Comparison of ENCODE assay signal across 8 cellular contexts in genomic region chr9:128371622-128372117, GRCh38. TPM values are rescaled to one million over a fixed set of nuclear protein-coding genes. Genes with fewer than 3 reads are reported as not detected.
DNase-seq lines count a peak whose midpoint lies in the region; ATAC-seq and TF ChIP-seq lines count a peak whose summit lies in the region.

No MANE protein-coding gene starts in this region.

- BruUV-seq in mammary epithelial cell (replicated peaks; lab: Mats Ljungman, UMichigan) = TSS peak; percentile 69

- peak overlapping the region; percentile 89 for H3K4me3 Mint-ChIP-seq in mesothelial cell of epicardium

- dilution Hi-C loops in mammary epithelial cell (cut with HindIII; ENCODE audit: low sequenced_read_pairs) = no loop called here

- WGBS in mammary epithelial cell (ENCODE audit: low coverage, missing lambda C conversion rate) = 0% methylated on average over 5 of the region's 10 CpGs

- peak overlapping the region; percentile 65 for H3K27ac ChIP-seq in 22Rv1
- H3K27ac ChIP-seq in HUES6 (ENCODE audit: low read depth, low read length) = peak overlapping the region; percentile 37; the same call in 1 of the 2 replicates
- H3K27ac ChIP-seq in mammary epithelial cell (ENCODE audit: insufficient read depth, low read depth, low read length) = peak overlapping the region; percentile 74

- peak overlapping the region; percentile 99 for H3K27ac Mint-ChIP-seq in mesothelial cell of epicardium

- CTCF ChIA-PET in mammary epithelial cell (lab: Charles Lee; ENCODE audit: low non-redundant PET) = interaction anchor here (0.6 to 1.2 kb wide), 4 partner anchors 10 to 117 kb away, joined by 4 to 19 read pairs (median 5); no protein-coding TSS in a partner anchor

- H3K9ac ChIP-seq in HUES6 (ENCODE audit: low read length) (peak overlapping the region; percentile 93), mammary epithelial cell (ENCODE audit: insufficient read depth, low read length) (peak overlapping the region; percentile 87)

- H3K27me3 ChIP-seq in HUES6 (ENCODE audit: control insufficient read depth, insufficient read depth, low read length) = peaks cover 12% of the 10 kb centered on the region
- H3K27me3 ChIP-seq in mammary epithelial cell (ENCODE audit: insufficient read depth, low read length) = no peaks in the 10 kb centered on the region

- H3K4me1 ChIP-seq in HUES6 (ENCODE audit: control insufficient read depth, insufficient read depth, low read length) (peaks cover 9% of the 10 kb centered on the region), mammary epithelial cell (ENCODE audit: insufficient read depth, low read length) (peaks cover 15% of the 10 kb centered on the region)

- in situ Hi-C loops in mammary epithelial cell (cut with MboI; ENCODE audit: low sequenced_read_pairs in 2 of 2) = no loop called here

- H3K4me3 ChIP-seq in HUES6 (ENCODE audit: low read depth, low read length) (peak overlapping the region; percentile 99), mammary epithelial cell (replicated peaks in 1 of 3; ENCODE audit: insufficient read depth in 1 of 3, low read depth in 2 of 3, low read length in 3 of 3) (peak overlapping the region; percentile 86 to 94 (median 92))

- H3K27me3 Mint-ChIP-seq in mesothelial cell of epicardium (ENCODE audit: low read depth) = no peaks in the 10 kb centered on the region

- H3K9me3 Mint-ChIP-seq in mesothelial cell of epicardium = no peaks in the 10 kb centered on the region

- peak overlapping the region; percentile 88 for H3K4me2 ChIP-seq in mammary epithelial cell (ENCODE audit: insufficient read depth, low read depth, low read length)

- no peak for TF ChIP-seq CTCF in 22Rv1 (IDR thresholded peaks at IDR 0.05)
- TF ChIP-seq CTCF in mammary epithelial cell (conservative IDR thresholded peaks at IDR 0.05 in 1 of 2, IDR thresholded peaks at IDR 0.05 in 1 of 2; ENCODE audit: extremely low read depth in 1 of 2, insufficient read depth in 1 of 2, low read depth in 1 of 2, low read length in 2 of 2) = no peak
- no peak for TF ChIP-seq CTCF in mesothelial cell of epicardium (IDR thresholded peaks at IDR 0.05; ENCODE audit: unreplicated experiment)

- DNase-seq in mammary epithelial cell (no peak), mesothelial cell of epicardium (ENCODE audit: low spot score in 2 of 2, unreplicated experiment in 2 of 2) (no peak), NCI-H446 treated with DMSO at 0.1 percent for 48 hours (lab: John Stamatoyannopoulos, UW) (no peak), SW480 (ENCODE audit: low spot score) (no peak)

- H3K9me3 ChIP-seq in HUES6 (ENCODE audit: control insufficient read depth, insufficient read depth, low read depth, low read length) (no peaks in the 10 kb centered on the region), mammary epithelial cell (replicated peaks; ENCODE audit: insufficient read depth, low read length) (no peaks in the 10 kb centered on the region)

- no peaks in the 10 kb centered on the region for H4K20me1 ChIP-seq in mammary epithelial cell (ENCODE audit: insufficient read depth, low read length)

- intact Hi-C loops in mammary epithelial cell (cut with micrococcal nuclease) = loop anchor here (2.0 kb wide), 4 partner anchors 25 to 131 kb away; partner anchors contain the start of gene SLC27A4

- H3K4me1 Mint-ChIP-seq in mesothelial cell of epicardium = peaks cover 30% of the 10 kb centered on the region

- H3K36me3 Mint-ChIP-seq in mesothelial cell of epicardium = no peaks in the 10 kb centered on the region

- H3K79me2 ChIP-seq in mammary epithelial cell (ENCODE audit: insufficient read depth, low read length) = peaks cover 47% of the 10 kb centered on the region

- H2AFZ ChIP-seq in mammary epithelial cell (ENCODE audit: low read depth, low read length) = peak overlapping the region; percentile 93

- 0 out of 2 replicates have a peak, but pooled peaks cover 6% of the 10 kb centered on the region for H3K36me3 ChIP-seq in HUES6 (ENCODE audit: control insufficient read depth, insufficient read depth, low read length)
- peaks cover 2% of the 10 kb centered on the region for H3K36me3 ChIP-seq in mammary epithelial cell (ENCODE audit: insufficient read depth, low read length)

- ATAC-seq in GM21825 (IDR thresholded peaks at IDR 0.05; ENCODE audit: unreplicated experiment) (no peak), GM21390 (IDR thresholded peaks at IDR 0.05; ENCODE audit: unreplicated experiment) (no peak)

RNA-seq across cellular contexts. Expression of gene URM1, which starts 0.5 kb away (rescaled TPM):
- total RNA-seq in mammary epithelial cell (10 to 100 TPM; 24.5 to 53.7 TPM), mesothelial cell of epicardium (46.6 to 54.9 TPM (median 51.5 TPM) in 3 replicates)
- polyA plus RNA-seq in mammary epithelial cell = 37.7 TPM
- 38.7 TPM for polyA minus RNA-seq in mammary epithelial cell

RNA-seq across cellular contexts. Expression of gene SLC27A4, which starts 31.3 kb away (rescaled TPM):
- total RNA-seq in mammary epithelial cell (10 to 100 TPM; 28.2 to 35.2 TPM), mesothelial cell of epicardium (18.5 to 19.9 TPM (median 19.0 TPM) in 3 replicates)
- polyA plus RNA-seq in mammary epithelial cell = 30.6 TPM
- polyA minus RNA-seq in mammary epithelial cell = 33.6 TPM

RNA-seq across cellular contexts. Expression of gene CERCAM, which starts 49.0 kb away (rescaled TPM):
- total RNA-seq in mammary epithelial cell (10 to 100 TPM; 65.2 to 69.3 TPM), mesothelial cell of epicardium (134 to 143 TPM (median 141 TPM) in 3 replicates)
- 50.7 TPM for polyA plus RNA-seq in mammary epithelial cell
- 31.4 TPM for polyA minus RNA-seq in mammary epithelial cell

RNA-seq across cellular contexts. Expression of gene COQ4, which starts 49.0 kb away (rescaled TPM):
- 10 to 100 TPM; 32.7 to 33.7 TPM for total RNA-seq in mammary epithelial cell
- 39.9 TPM for polyA plus RNA-seq in mammary epithelial cell
- 25.3 TPM for polyA minus RNA-seq in mammary epithelial cell
- 53.7 to 56.2 TPM (median 55.4 TPM) in 3 replicates for total RNA-seq in mesothelial cell of epicardium

RNA-seq across cellular contexts. Expression of gene TRUB2, which starts 49.4 kb away (rescaled TPM):
- total RNA-seq in mammary epithelial cell (10 to 100 TPM; 14.7 to 28.6 TPM), mesothelial cell of epicardium (27.8 to 29.8 TPM (median 29.3 TPM) in 3 replicates)
- polyA plus RNA-seq in mammary epithelial cell = 21.3 TPM
- 16.2 TPM for polyA minus RNA-seq in mammary epithelial cell
